Comparison of ENCODE assay signal across 27 cellular contexts in the genomic region with DNA sequence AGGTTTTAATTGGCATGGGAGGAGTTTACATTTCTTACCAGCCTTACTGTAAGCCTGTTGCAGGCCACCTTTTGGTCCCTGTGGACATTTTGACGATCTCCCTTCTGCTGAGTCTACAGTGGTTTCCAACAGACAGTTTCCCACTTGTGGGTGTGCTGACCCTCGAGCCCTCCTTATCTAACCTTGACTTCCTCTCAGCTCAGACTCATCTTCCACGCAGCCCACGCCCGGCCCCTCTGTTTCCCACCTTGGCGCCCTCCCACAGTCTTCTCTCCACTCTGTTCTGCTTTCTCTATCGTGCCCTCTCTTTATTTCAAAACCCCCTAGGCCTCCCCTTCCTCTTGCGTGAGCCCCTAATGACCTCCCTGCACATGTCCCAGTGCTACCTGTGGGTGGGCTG. TPM values are rescaled to one million over a fixed set of nuclear protein-coding genes. Genes with fewer than 3 reads are reported as not detected.
DNase-seq lines count a peak whose midpoint lies in the region; ATAC-seq and TF ChIP-seq lines count a peak whose summit lies in the region.
"Had no signal": no experiment of that assay in that cellular context is flagged by ENCODE, and none has a peak within 500 bp of the region (broad histone marks: within the 10 kb centered on the region; RNA-seq: fewer than 3 reads in every experiment).

No MANE protein-coding gene starts in this region.

- H3K27ac ChIP-seq in caudate nucleus (ENCODE audit: low read depth, low read length), result no peak overlapping the region
- H3K27ac ChIP-seq: lower lobe of right lung, Peyer's patch, SJCRH30 had no signal

- peaks cover 64% of the 10 kb centered on the region for H4K20me1 ChIP-seq in Loucy (ENCODE audit: insufficient read depth, low read length, poor library complexity, severe bottlenecking)

- H3K9me2 ChIP-seq in Loucy (replicated peaks; ENCODE audit: low read depth, low read length), result no peaks in the 10 kb centered on the region

- H3K36me3 Mint-ChIP-seq in activated CD4-positive, alpha-beta T cell treated with anti-CD3 and anti-CD28 coated beads, Interleukin-2, amount 10 ng/mL, durations not matched to agents 24 days and 14 days (ENCODE audit: low read depth), result peaks cover 73% of the 10 kb centered on the region
- peaks cover 53% of the 10 kb centered on the region for H3K36me3 Mint-ChIP-seq in activated T-helper 1 cell treated with anti-CD3 and anti-CD28 coated beads, Interleukin-12 subunit alpha, Interleukin-12 subunit beta, Interleukin-2, Interleukin-4 antibody, amounts not matched to agents 30 ng/mL and 10 ng/mL and 1 ng/mL, durations not matched to agents 14 hours and 24 hours and 36 hours (ENCODE audit: low read depth)
- H3K36me3 Mint-ChIP-seq in natural killer cell treated with Interleukin-12 subunit alpha and Interleukin-12 subunit beta and Interleukin-15 and Interleukin-18, amount 100 ng/mL, for 72 hours, result peaks cover 31% of the 10 kb centered on the region

- peaks cover 26% of the 10 kb centered on the region for H3F3A ChIP-seq in Loucy (ENCODE audit: low read depth)

- ATAC-seq in natural killer cell treated with Interleukin-12 subunit alpha and Interleukin-12 subunit beta and Interleukin-15 and Interleukin-18, amount 100 ng/mL, for 72 hours, result no peak
- ATAC-seq: GM12878, lower lobe of right lung, sciatic nerve had no signal

- H3K27me3 Mint-ChIP-seq in activated CD4-positive, alpha-beta T cell treated with anti-CD3 and anti-CD28 coated beads, Interleukin-2, amount 10 ng/mL, durations not matched to agents 24 days and 14 days, result no peaks in the 10 kb centered on the region
- H3K27me3 Mint-ChIP-seq in activated T-helper 1 cell treated with anti-CD3 and anti-CD28 coated beads, Interleukin-12 subunit alpha, Interleukin-12 subunit beta, Interleukin-2, Interleukin-4 antibody, amounts not matched to agents 30 ng/mL and 10 ng/mL and 1 ng/mL, durations not matched to agents 14 hours and 24 hours and 36 hours (ENCODE audit: insufficient read depth), result no peaks in the 10 kb centered on the region
- H3K27me3 Mint-ChIP-seq in natural killer cell treated with Interleukin-12 subunit alpha and Interleukin-12 subunit beta and Interleukin-15 and Interleukin-18, amount 100 ng/mL, for 72 hours, result no peaks in the 10 kb centered on the region

- DNase-seq in activated CD4-positive, alpha-beta T cell treated with anti-CD3 and anti-CD28 coated beads, Interleukin-2, amount 10 ng/mL, durations not matched to agents 24 days and 14 days, result no peak
- DNase-seq in activated CD4-positive, alpha-beta T cell treated with anti-CD3 and anti-CD28 coated beads for 4 hours, result no peak
- no peak for DNase-seq in activated T-helper 1 cell treated with anti-CD3 and anti-CD28 coated beads, Interleukin-12 subunit alpha, Interleukin-12 subunit beta, Interleukin-2, Interleukin-4 antibody, amounts not matched to agents 30 ng/mL and 10 ng/mL and 1 ng/mL, durations not matched to agents 14 hours and 24 hours and 36 hours (ENCODE audit: low spot score)
- no peak for DNase-seq in natural killer cell treated with Interleukin-12 subunit alpha and Interleukin-12 subunit beta and Interleukin-15 and Interleukin-18, amount 100 ng/mL, for 72 hours (ENCODE audit: low spot score)
- DNase-seq in DMS53 treated with DMSO at 0.1 percent for 48 hours (lab: John Stamatoyannopoulos, UW; ENCODE audit: unreplicated experiment) (no peak), caudate nucleus (lab: John Stamatoyannopoulos, UW) (no peak), germinal center (ENCODE audit: low spot score) (no peak)
- DNase-seq: activated CD4-positive, alpha-beta T cell treated with anti-CD3 and anti-CD28 coated beads, Interleukin-2, amount 50 U/mL, for 48 hours; activated T-cell treated with anti-CD3 and anti-CD28 coated beads for 4 hours; AML-193; HCEC 1CT; lower lobe of right lung; NCI-H1092; NCI-H187; NCI-H526 treated with DMSO at 0.1 percent for 48 hours; Peyer's patch; SJCRH30; stimulated activated CD4-positive, alpha-beta T cell treated with anti-CD3 and anti-CD28 coated beads, Interleukin-15, amount 100 ng/mL, for 24 hours; trophoblast cell had no signal

- peaks cover 51% of the 10 kb centered on the region for H3K79me2 ChIP-seq in Loucy (ENCODE audit: insufficient read depth, low read length)

- H3K9me3 ChIP-seq in Loucy (ENCODE audit: insufficient read depth, low read depth, low read length), result no peaks in the 10 kb centered on the region
- H3K9me3 ChIP-seq: lower lobe of right lung, Peyer's patch, SJCRH30 had no signal

- H3K4me2 ChIP-seq in Loucy (ENCODE audit: low read depth, low read length, poor library complexity, severe bottlenecking), result peak overlapping the region; percentile 16

- TF ChIP-seq CTCF in Loucy (conservative IDR thresholded peaks at IDR 0.05; ENCODE audit: low read length), result no peak

- H3K4me3 ChIP-seq in Loucy (ENCODE audit: low read length, poor library complexity, severe bottlenecking), result no peak overlapping the region
- H3K4me3 ChIP-seq: GM12878, lower lobe of right lung, Peyer's patch, SJCRH30 had no signal

- H3K36me3 ChIP-seq in Loucy (ENCODE audit: insufficient read depth, low read length), result peaks cover 80% of the 10 kb centered on the region
- H3K36me3 ChIP-seq: lower lobe of right lung, Peyer's patch, SJCRH30 had no signal

- H3K27me3 ChIP-seq in Loucy (ENCODE audit: insufficient read depth, low read length, poor library complexity, severe bottlenecking), result no peaks in the 10 kb centered on the region
- H3K27me3 ChIP-seq: Peyer's patch had no signal

- peak overlapping the region; percentile 31 for H3K9ac ChIP-seq in Loucy (ENCODE audit: low read depth, low read length, poor library complexity, severe bottlenecking)

- H3K9me3 Mint-ChIP-seq in activated CD4-positive, alpha-beta T cell treated with anti-CD3 and anti-CD28 coated beads, Interleukin-2, amount 10 ng/mL, durations not matched to agents 24 days and 14 days, result no peaks in the 10 kb centered on the region
- no peaks in the 10 kb centered on the region for H3K9me3 Mint-ChIP-seq in activated T-helper 1 cell treated with anti-CD3 and anti-CD28 coated beads, Interleukin-12 subunit alpha, Interleukin-12 subunit beta, Interleukin-2, Interleukin-4 antibody, amounts not matched to agents 30 ng/mL and 10 ng/mL and 1 ng/mL, durations not matched to agents 14 hours and 24 hours and 36 hours
- no peaks in the 10 kb centered on the region for H3K9me3 Mint-ChIP-seq in natural killer cell treated with Interleukin-12 subunit alpha and Interleukin-12 subunit beta and Interleukin-15 and Interleukin-18, amount 100 ng/mL, for 72 hours

- H3K27ac Mint-ChIP-seq in activated CD4-positive, alpha-beta T cell treated with anti-CD3 and anti-CD28 coated beads, Interleukin-2, amount 10 ng/mL, durations not matched to agents 24 days and 14 days, result peak overlapping the region; percentile 48
- H3K27ac Mint-ChIP-seq in activated T-helper 1 cell treated with anti-CD3 and anti-CD28 coated beads, Interleukin-12 subunit alpha, Interleukin-12 subunit beta, Interleukin-2, Interleukin-4 antibody, amounts not matched to agents 30 ng/mL and 10 ng/mL and 1 ng/mL, durations not matched to agents 14 hours and 24 hours and 36 hours, result peak overlapping the region; percentile 49
- peak overlapping the region; percentile 10 to 16 for H3K27ac Mint-ChIP-seq in natural killer cell treated with Interleukin-12 subunit alpha and Interleukin-12 subunit beta and Interleukin-15 and Interleukin-18, amount 100 ng/mL, for 72 hours

- H2AFZ ChIP-seq in Loucy (ENCODE audit: low read length), result no peak overlapping the region

- intact Hi-C loops in activated CD4-positive, alpha-beta T cell treated with anti-CD3 and anti-CD28 coated beads, Interleukin-2, amount 10 ng/mL, durations not matched to agents 24 days and 14 days (cut with micrococcal nuclease), result no loop called here
- intact Hi-C loops in activated T-helper 1 cell treated with anti-CD3 and anti-CD28 coated beads, Interleukin-12 subunit alpha, Interleukin-12 subunit beta, Interleukin-2, Interleukin-4 antibody, amounts not matched to agents 30 ng/mL and 10 ng/mL and 1 ng/mL, durations not matched to agents 14 hours and 24 hours and 36 hours (cut with micrococcal nuclease), result no loop called here

- H3K4me1 ChIP-seq in Loucy (ENCODE audit: insufficient read depth, low read length, poor library complexity, severe bottlenecking), result peaks cover 36% of the 10 kb centered on the region
- H3K4me1 ChIP-seq: Peyer's patch had no signal

- H3K4me3 Mint-ChIP-seq in activated CD4-positive, alpha-beta T cell treated with anti-CD3 and anti-CD28 coated beads, Interleukin-2, amount 10 ng/mL, durations not matched to agents 24 days and 14 days, result no peak overlapping the region
- H3K4me3 Mint-ChIP-seq in activated T-helper 1 cell treated with anti-CD3 and anti-CD28 coated beads, Interleukin-12 subunit alpha, Interleukin-12 subunit beta, Interleukin-2, Interleukin-4 antibody, amounts not matched to agents 30 ng/mL and 10 ng/mL and 1 ng/mL, durations not matched to agents 14 hours and 24 hours and 36 hours, result no peak overlapping the region
- no peak overlapping the region for H3K4me3 Mint-ChIP-seq in natural killer cell treated with Interleukin-12 subunit alpha and Interleukin-12 subunit beta and Interleukin-15 and Interleukin-18, amount 100 ng/mL, for 72 hours

- H3K4me1 Mint-ChIP-seq in activated CD4-positive, alpha-beta T cell treated with anti-CD3 and anti-CD28 coated beads, Interleukin-2, amount 10 ng/mL, durations not matched to agents 24 days and 14 days, result peaks cover 33% of the 10 kb centered on the region
- peaks cover 21% of the 10 kb centered on the region for H3K4me1 Mint-ChIP-seq in activated T-helper 1 cell treated with anti-CD3 and anti-CD28 coated beads, Interleukin-12 subunit alpha, Interleukin-12 subunit beta, Interleukin-2, Interleukin-4 antibody, amounts not matched to agents 30 ng/mL and 10 ng/mL and 1 ng/mL, durations not matched to agents 14 hours and 24 hours and 36 hours (ENCODE audit: low read depth)
- peaks cover 19 to 26% of the 10 kb centered on the region in 2 donors for H3K4me1 Mint-ChIP-seq in natural killer cell treated with Interleukin-12 subunit alpha and Interleukin-12 subunit beta and Interleukin-15 and Interleukin-18, amount 100 ng/mL, for 72 hours (ENCODE audit: low read depth in 2 of 2)

RNA-seq across cellular contexts. Expression of a gene that starts 6.1 kb away (rescaled TPM):
- total RNA-seq in activated CD4-positive, alpha-beta T cell treated with anti-CD3 and anti-CD28 coated beads, Interleukin-2, amount 10 ng/mL, durations not matched to agents 24 days and 14 days, result 51.9 and 57.4 TPM in 2 replicates
- 56.6 and 69.0 TPM in 2 replicates for total RNA-seq in activated T-helper 1 cell treated with anti-CD3 and anti-CD28 coated beads, Interleukin-12 subunit alpha, Interleukin-12 subunit beta, Interleukin-2, Interleukin-4 antibody, amounts not matched to agents 30 ng/mL and 10 ng/mL and 1 ng/mL, durations not matched to agents 14 hours and 24 hours and 36 hours
- total RNA-seq in natural killer cell treated with Interleukin-12 subunit alpha and Interleukin-12 subunit beta and Interleukin-15 and Interleukin-18, amount 100 ng/mL, for 72 hours, result 10 to 100 TPM; 68.0 to 80.0 TPM

RNA-seq across cellular contexts. Expression of a gene that starts 9.8 kb away (rescaled TPM):
- 475 and 478 TPM in 2 replicates for total RNA-seq in activated CD4-positive, alpha-beta T cell treated with anti-CD3 and anti-CD28 coated beads, Interleukin-2, amount 10 ng/mL, durations not matched to agents 24 days and 14 days
- total RNA-seq in activated T-helper 1 cell treated with anti-CD3 and anti-CD28 coated beads, Interleukin-12 subunit alpha, Interleukin-12 subunit beta, Interleukin-2, Interleukin-4 antibody, amounts not matched to agents 30 ng/mL and 10 ng/mL and 1 ng/mL, durations not matched to agents 14 hours and 24 hours and 36 hours, result 584 and 597 TPM in 2 replicates
- 100 to 1,000 TPM; 227 to 312 TPM for total RNA-seq in natural killer cell treated with Interleukin-12 subunit alpha and Interleukin-12 subunit beta and Interleukin-15 and Interleukin-18, amount 100 ng/mL, for 72 hours
- total RNA-seq: fibroblast of lung had no signal

RNA-seq across cellular contexts. Expression of a gene that starts 27.9 kb away (rescaled TPM):
- total RNA-seq in activated CD4-positive, alpha-beta T cell treated with anti-CD3 and anti-CD28 coated beads, Interleukin-2, amount 10 ng/mL, durations not matched to agents 24 days and 14 days, result not detected in 2 replicates
- total RNA-seq in activated T-helper 1 cell treated with anti-CD3 and anti-CD28 coated beads, Interleukin-12 subunit alpha, Interleukin-12 subunit beta, Interleukin-2, Interleukin-4 antibody, amounts not matched to agents 30 ng/mL and 10 ng/mL and 1 ng/mL, durations not matched to agents 14 hours and 24 hours and 36 hours, result not detected in 2 replicates
- total RNA-seq in natural killer cell treated with Interleukin-12 subunit alpha and Interleukin-12 subunit beta and Interleukin-15 and Interleukin-18, amount 100 ng/mL, for 72 hours, result not detected
- total RNA-seq: astrocyte; dermis microvascular lymphatic vessel endothelial cell; fibroblast of lung; mononuclear cell; T-helper 1 cell treated with Interleukin-12 subunit alpha and Interleukin-12 subunit beta and Interleukin-4 antibody, amounts not matched to agents 30 ng/mL and 1 ng/mL, for 36 hours had no signal

RNA-seq across cellular contexts. Expression of a gene that starts 43.0 kb away (rescaled TPM):
- total RNA-seq in activated CD4-positive, alpha-beta T cell treated with anti-CD3 and anti-CD28 coated beads, Interleukin-2, amount 10 ng/mL, durations not matched to agents 24 days and 14 days, result not detected in 2 replicates
- not detected in 2 replicates for total RNA-seq in activated T-helper 1 cell treated with anti-CD3 and anti-CD28 coated beads, Interleukin-12 subunit alpha, Interleukin-12 subunit beta, Interleukin-2, Interleukin-4 antibody, amounts not matched to agents 30 ng/mL and 10 ng/mL and 1 ng/mL, durations not matched to agents 14 hours and 24 hours and 36 hours
- total RNA-seq in natural killer cell treated with Interleukin-12 subunit alpha and Interleukin-12 subunit beta and Interleukin-15 and Interleukin-18, amount 100 ng/mL, for 72 hours, result 1 to 10 TPM; 5.8 to 5.9 TPM
- total RNA-seq: dermis microvascular lymphatic vessel endothelial cell; fibroblast of lung; GM12878; SJCRH30; T-helper 1 cell treated with Interleukin-12 subunit alpha and Interleukin-12 subunit beta and Interleukin-4 antibody, amounts not matched to agents 30 ng/mL and 1 ng/mL, for 36 hours had no signal
